Comparison of ENCODE assay signal across 8 cellular contexts in genomic region chr6:13574571-13575376, GRCh38. TPM values are rescaled to one million over a fixed set of nuclear protein-coding genes. Genes with fewer than 3 reads are reported as not detected.
DNase-seq lines count a peak whose midpoint lies in the region; ATAC-seq lines count a peak whose summit lies in the region.

SIRT5 (plus strand) TSS chr6:13574601; CDS start chr6:13584111, 9,510 bp downstream.

- ATAC-seq in GM19035 (IDR thresholded peaks at IDR 0.05; ENCODE audit: unreplicated experiment) (peak; percentile 67), HG03342 (IDR thresholded peaks at IDR 0.05; ENCODE audit: unreplicated experiment) (peak; percentile 66)

- H3K27ac ChIP-seq in layer of hippocampus (ENCODE audit: low read depth, low read length) = peak within 1 kb of the TSS; percentile 98

- DNase-seq in Ammon's horn (ENCODE audit: low spot score) (peak; percentile 77), NCI-H345 treated with DMSO at 0.1 percent for 48 hours (lab: John Stamatoyannopoulos, UW; ENCODE audit: unreplicated experiment) (peak; percentile 35), cerebellum (ENCODE audit: low spot score) (peak; percentile 86)
- DNase-seq in activated CD4-positive, CD25-positive, alpha-beta regulatory T cell treated with anti-CD3 and anti-CD28 coated beads, Interleukin-2, amount 50 U/mL, for 72 hours = peak; percentile 80
- DNase-seq in stimulated activated CD4-positive, alpha-beta T cell treated with anti-CD3 and anti-CD28 coated beads, Interleukin-1b, Interleukin-23, amount 100 ng/mL, for 4 hours (ENCODE audit: low read depth in 2 of 2) = peak; percentile 41 to 59

- H3K27me3 ChIP-seq in layer of hippocampus (ENCODE audit: control insufficient read depth, insufficient read depth, low read length) = no peaks in the 10 kb centered on the region

RNA-seq across cellular contexts. Expression of gene SIRT5, which starts in this region (rescaled TPM):
- 18.9 TPM for total RNA-seq in cerebellum

Comparison
In these comparisons a context has a peak if more than half of its experiments do, and no peak if none do; other contexts are left out.
1. Peak in every context shown above with its lines: DNase-seq, ATAC-seq and H3K27ac ChIP-seq.
2. DNase-seq: peak in every context shown above with its lines; median percentile 86 in cerebellum; 80 in activated CD4-positive, CD25-positive, alpha-beta regulatory T cell treated with anti-CD3 and anti-CD28 coated beads, Interleukin-2, amount 50 U/mL, for 72 hours; 77 in Ammon's horn; 50 in stimulated activated CD4-positive, alpha-beta T cell treated with anti-CD3 and anti-CD28 coated beads, Interleukin-1b, Interleukin-23, amount 100 ng/mL, for 4 hours; 35 in NCI-H345 treated with DMSO at 0.1 percent for 48 hours.